ENCODE assay signal across 20 cellular contexts in genomic region chr3:124685481-124685880, GRCh38. TPM values are rescaled to one million over a fixed set of nuclear protein-coding genes. Genes with fewer than 3 reads are reported as not detected.
DNase-seq lines count a peak whose midpoint lies in the region; ATAC-seq, FAIRE-seq and TF ChIP-seq lines count a peak whose summit lies in the region.
"Had no signal": no experiment of that assay in that cellular context is flagged by ENCODE, and none has a peak within 500 bp of the region (broad histone marks: within the 10 kb centered on the region; RNA-seq: fewer than 3 reads in every experiment).

No MANE protein-coding gene starts in this region.

- peak; percentile 36 for ATAC-seq in left lung

- H3K27me3 ChIP-seq in A673 (replicated peaks; ENCODE audit: insufficient read depth, low read depth, low read length, poor library complexity) (no peaks in the 10 kb centered on the region), mammary epithelial cell (ENCODE audit: insufficient read depth, low read length) (no peaks in the 10 kb centered on the region), left lung (no peaks in the 10 kb centered on the region), esophagus muscularis mucosa (no peaks in the 10 kb centered on the region)
- H3K27me3 ChIP-seq: SJCRH30 had no signal

- no peak for TF ChIP-seq CTCF in A673 (conservative IDR thresholded peaks at IDR 0.05; ENCODE audit: low read depth, low read length)
- TF ChIP-seq CTCF in mammary epithelial cell (conservative IDR thresholded peaks at IDR 0.05 in 1 of 2, IDR thresholded peaks at IDR 0.05 in 1 of 2; ENCODE audit: extremely low read depth in 1 of 2, insufficient read depth in 1 of 2, low read depth in 1 of 2, low read length in 2 of 2): no peak
- TF ChIP-seq CTCF in left lung (IDR thresholded peaks at IDR 0.05): no peak
- TF ChIP-seq CTCF in esophagus muscularis mucosa (IDR thresholded peaks at IDR 0.05): no peak
- TF ChIP-seq CTCF in D721Med (IDR thresholded peaks at IDR 0.05; ENCODE audit: insufficient read depth, missing control alignments): no peak

- in situ Hi-C loops in mammary epithelial cell (cut with MboI; ENCODE audit: low sequenced_read_pairs in 2 of 2): loop anchor here in 1 of 2 donors (5.0 to 25.0 kb wide), 3 partner anchors 123 to 348 kb away; no protein-coding TSS in a partner anchor

- CTCF ChIA-PET in A673 (lab: Charles Lee) (interaction anchor here (0.5 kb wide), 1 partner anchor 138 kb away, joined by 3 read pairs; no protein-coding TSS in a partner anchor), mammary epithelial cell (lab: Charles Lee; ENCODE audit: low non-redundant PET) (no interaction called here)

- H3K27ac ChIP-seq in A673 (ENCODE audit: low read depth, low read length, poor library complexity, severe bottlenecking): peak overlapping the region; percentile 7
- no peak overlapping the region for H3K27ac ChIP-seq in mammary epithelial cell (ENCODE audit: insufficient read depth, low read depth, low read length)
- no peak overlapping the region for H3K27ac ChIP-seq in left lung
- H3K27ac ChIP-seq in esophagus muscularis mucosa (replicated peaks in 1 of 4): no peak overlapping the region
- H3K27ac ChIP-seq: prostate gland, SJCRH30 had no signal

- peak overlapping the region; percentile 37 for H3K4me2 ChIP-seq in mammary epithelial cell (ENCODE audit: insufficient read depth, low read depth, low read length)

- FAIRE-seq in GM12891 (lab: Jason Lieb, UNC) (peak; percentile 35), D721Med (lab: Jason Lieb, UNC) (no peak)

- no peak overlapping the region for H3K9ac ChIP-seq in mammary epithelial cell (ENCODE audit: insufficient read depth, low read length)

- intact Hi-C loops in A673 (cut with micrococcal nuclease; ENCODE audit: unreplicated experiment): loop anchor here (5.0 kb wide), 1 partner anchor 98 kb away; no protein-coding TSS in a partner anchor
- intact Hi-C loops in mammary epithelial cell (cut with micrococcal nuclease): loop anchor here (5.0 kb wide), 2 partner anchors 193 to 333 kb away; no protein-coding TSS in a partner anchor
- intact Hi-C loops in left lung (cut with DNase I): no loop called here
- intact Hi-C loops in esophagus muscularis mucosa (cut with DNase I): no loop called here

- no peaks in the 10 kb centered on the region for H4K20me1 ChIP-seq in mammary epithelial cell (ENCODE audit: insufficient read depth, low read length)

- H2AFZ ChIP-seq in mammary epithelial cell (ENCODE audit: low read depth, low read length): no peak overlapping the region

- WGBS in mammary epithelial cell (ENCODE audit: low coverage, missing lambda C conversion rate): 76% methylated on average over 7 of the region's 7 CpGs
- WGBS in esophagus muscularis mucosa: 80% methylated on average over 7 of the region's 7 CpGs

- dilution Hi-C loops in mammary epithelial cell (cut with HindIII; ENCODE audit: low sequenced_read_pairs): no loop called here

- DNase-seq in A673 (ENCODE audit: low spot score) (no peak), GM12891 (ENCODE audit: insufficient read length, low spot score) (no peak), mammary epithelial cell (peak; percentile 73), left lung (no peak), EL (no peak), esophagus muscularis mucosa (ENCODE audit: extremely low spot score) (no peak), D721Med (ENCODE audit: insufficient read length, low spot score) (no peak), NCI-H345 treated with DMSO at 0.1 percent for 48 hours (lab: John Stamatoyannopoulos, UW; ENCODE audit: unreplicated experiment) (no peak)
- DNase-seq: activated CD4-positive, alpha-beta memory T cell treated with anti-CD3 and anti-CD28 coated beads, Interleukin-2, amount 10 ng/mL, durations not matched to agents 7 days and 5 days; activated naive CD4-positive, alpha-beta T cell; anterior cingulate cortex; CD4-positive, CD25-positive, alpha-beta regulatory T cell; DMS53; effector CD8-positive, alpha-beta T cell; NCI-H2171; NCI-H748 treated with DMSO at 0.1 percent for 48 hours; SJCRH30; stimulated activated CD4-positive, alpha-beta T cell treated with anti-CD3 and anti-CD28 coated beads, Interleukin-12 subunit alpha, Interleukin-12 subunit beta, amount 100 ng/mL, for 4 hours; T-helper 2 cell had no signal

- no peaks in the 10 kb centered on the region for H3K79me2 ChIP-seq in mammary epithelial cell (ENCODE audit: insufficient read depth, low read length)

- no peaks in the 10 kb centered on the region for H3K9me3 ChIP-seq in A673 (ENCODE audit: low read depth, low read length, poor library complexity, severe bottlenecking)
- no peaks in the 10 kb centered on the region for H3K9me3 ChIP-seq in mammary epithelial cell (replicated peaks; ENCODE audit: insufficient read depth, low read length)
- H3K9me3 ChIP-seq in left lung: no peaks in the 10 kb centered on the region
- no peaks in the 10 kb centered on the region for H3K9me3 ChIP-seq in esophagus muscularis mucosa
- H3K9me3 ChIP-seq: prostate gland, SJCRH30 had no signal

- no peak for TF ChIP-seq EP300 in esophagus muscularis mucosa (IDR thresholded peaks at IDR 0.05)

- no TSS peak for BruUV-seq in A673 (replicated peaks; lab: Mats Ljungman, UMichigan)
- no TSS peak for BruUV-seq in mammary epithelial cell (replicated peaks; lab: Mats Ljungman, UMichigan)

- POLR2A ChIA-PET in A673 (lab: Charles Lee; ENCODE audit: low non-redundant PET): no interaction called here

- H3K36me3 ChIP-seq in A673 (ENCODE audit: insufficient read depth, low read length, poor library complexity, severe bottlenecking) (no peaks in the 10 kb centered on the region), mammary epithelial cell (ENCODE audit: insufficient read depth, low read length) (no peaks in the 10 kb centered on the region), left lung (no peaks in the 10 kb centered on the region), esophagus muscularis mucosa (no peaks in the 10 kb centered on the region)
- H3K36me3 ChIP-seq: prostate gland, SJCRH30 had no signal

- H3K4me1 ChIP-seq in A673 (ENCODE audit: insufficient read depth, low read length, poor library complexity, severe bottlenecking): peaks cover 8% of the 10 kb centered on the region
- peaks cover 17% of the 10 kb centered on the region for H3K4me1 ChIP-seq in mammary epithelial cell (ENCODE audit: insufficient read depth, low read length)
- peaks cover 0 to 8% of the 10 kb centered on the region in 2 donors for H3K4me1 ChIP-seq in left lung
- peaks cover 0 to 7% (median 2%) of the 10 kb centered on the region in 4 donors for H3K4me1 ChIP-seq in esophagus muscularis mucosa
- H3K4me1 ChIP-seq: prostate gland, SJCRH30 had no signal

- H3K4me3 ChIP-seq in A673 (ENCODE audit: low read depth, low read length, poor library complexity, severe bottlenecking): no peak overlapping the region
- H3K4me3 ChIP-seq in mammary epithelial cell (replicated peaks in 1 of 3; ENCODE audit: insufficient read depth in 1 of 3, low read depth in 2 of 3, low read length in 3 of 3): no peak overlapping the region
- H3K4me3 ChIP-seq in left lung: no peak overlapping the region
- no peak overlapping the region for H3K4me3 ChIP-seq in esophagus muscularis mucosa
- H3K4me3 ChIP-seq: prostate gland, SJCRH30 had no signal

- TF ChIP-seq POLR2A in GM12891 (IDR thresholded peaks at IDR 0.05; ENCODE audit: low read depth, low read length) (no peak), esophagus muscularis mucosa (IDR thresholded peaks at IDR 0.05; ENCODE audit: low read depth) (no peak)

TF ChIP-seq in GM12891, 5 proteins besides CTCF, POLR2A, EP300 and RAD21:
- TF ChIP-seq POU2F2 (IDR thresholded peaks at IDR 0.05; ENCODE audit: low read depth, low read length) (no peak), TAF1 (IDR thresholded peaks at IDR 0.05; ENCODE audit: low read depth, low read length) (no peak), POLR2AphosphoS5 (IDR thresholded peaks at IDR 0.05; ENCODE audit: low read depth, low read length) (no peak), SPI1 (IDR thresholded peaks at IDR 0.05; ENCODE audit: low read depth, low read length) (no peak), PAX5 (IDR thresholded peaks at IDR 0.05; ENCODE audit: insufficient read depth, low read length, severe bottlenecking) (no peak)

RNA-seq across cellular contexts. Expression of gene UMPS, which starts 44.8 kb away (rescaled TPM):
- total RNA-seq in A673 (2021) (100 and 118 TPM in 2 replicates), mammary epithelial cell (10 to 100 TPM; 28.2 to 41.6 TPM), left lung (10 to 100 TPM; 18.8 to 32.4 TPM), esophagus muscularis mucosa (10 to 100 TPM in 3 of 4 donors, 1 to 10 TPM in 1; 9.1 to 34.3 (median 21.1) TPM)
- polyA plus RNA-seq in GM12891 (2012; ENCODE audit: low read depth, missing spikeins): 25.9 TPM
- 58.2 TPM for polyA plus RNA-seq in mammary epithelial cell
- polyA minus RNA-seq in mammary epithelial cell: 22.9 TPM

Comparison
In these comparisons a context has a peak if more than half of its experiments do, and no peak if none do; other contexts are left out.
1. intact Hi-C loops: an anchor here in A673 (5.0 kb wide) and mammary epithelial cell (5.0 kb wide); none called in left lung and esophagus muscularis mucosa.